Comparison of ENCODE assay signal across 20 cellular contexts in the genomic region with DNA sequence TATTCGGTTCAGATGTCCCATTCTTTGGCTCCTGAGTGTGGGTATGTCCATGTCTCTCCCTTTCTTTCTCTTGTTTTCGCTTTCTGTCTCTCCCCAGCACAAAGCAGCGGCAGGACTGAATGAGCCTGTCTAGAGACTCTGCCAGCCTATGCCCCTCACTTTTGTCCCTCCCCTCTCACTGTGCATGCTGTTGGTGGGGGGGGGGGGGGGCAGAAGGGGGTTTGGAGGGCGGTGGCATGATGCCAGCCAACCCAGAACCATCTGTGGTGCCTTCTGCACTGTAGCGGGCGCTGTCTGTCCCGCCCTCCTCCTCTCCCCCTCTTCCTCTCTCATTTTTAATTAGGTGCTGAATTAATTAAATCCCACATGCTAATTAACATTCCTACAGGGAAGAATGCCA. TPM values are rescaled to one million over a fixed set of nuclear protein-coding genes. Genes with fewer than 3 reads are reported as not detected.
"Had no signal": no experiment of that assay in that cellular context is flagged by ENCODE, and none has a peak within 500 bp of the region (broad histone marks: within the 10 kb centered on the region; RNA-seq: fewer than 3 reads in every experiment).

No MANE protein-coding gene starts in this region.

- H3K4me3 ChIP-seq: esophagus squamous epithelium, heart left ventricle, left lung, ovary, thyroid gland, uterus had no signal

- H3K27ac Mint-ChIP-seq: activated CD4-positive, alpha-beta memory T cell treated with anti-CD3 and anti-CD28 coated beads for 36 hours; activated naive CD4-positive, alpha-beta T cell treated with anti-CD3 and anti-CD28 coated beads, Interleukin-2, amount 50 U/mL, for 72 hours; memory B cell; nephron had no signal

- H3K36me3 ChIP-seq: brain microvascular endothelial cell, ovary, thyroid gland, uterus had no signal

- H3K27ac ChIP-seq: brain microvascular endothelial cell, esophagus squamous epithelium, heart left ventricle, left lung, ovary, thyroid gland, uterus had no signal

- H3K27me3 Mint-ChIP-seq: activated CD4-positive, alpha-beta memory T cell treated with anti-CD3 and anti-CD28 coated beads for 36 hours; memory B cell had no signal

- DNase-seq: activated CD4-positive, alpha-beta memory T cell treated with anti-CD3 and anti-CD28 coated beads for 36 hours; activated CD4-positive, alpha-beta T cell treated with anti-CD3 and anti-CD28 coated beads for 1 hour; activated effector memory CD4-positive, alpha-beta T cell treated with anti-CD3 and anti-CD28 coated beads, Interleukin-2, amount 50 U/mL, for 16 hours; activated T-cell treated with anti-CD3 and anti-CD28 coated beads, Interleukin-2, amount 50 U/mL, for 4 hours; amniotic stem cell; brain microvascular endothelial cell; esophagus squamous epithelium; foreskin fibroblast; heart left ventricle; left lung; ovary; stimulated activated CD4-positive, alpha-beta T cell treated with anti-CD3 and anti-CD28 coated beads, Interleukin-4, amount 100 ng/mL, for 24 hours; T-helper 9 cell; thyroid gland; uterus had no signal

- H3K4me1 ChIP-seq: esophagus squamous epithelium, heart left ventricle, left lung, thyroid gland, uterus had no signal

- ATAC-seq: activated naive CD4-positive, alpha-beta T cell treated with anti-CD3 and anti-CD28 coated beads, Interleukin-2, amount 50 U/mL, for 72 hours; activated T-cell treated with anti-CD3 and anti-CD28 coated beads, Interleukin-2, amount 50 U/mL, for 4 hours; heart left ventricle; left lung had no signal

- H3K36me3 Mint-ChIP-seq: activated naive CD4-positive, alpha-beta T cell treated with anti-CD3 and anti-CD28 coated beads, Interleukin-2, amount 50 U/mL, for 72 hours had no signal

- H3K9me3 ChIP-seq: esophagus squamous epithelium, heart left ventricle, left lung, ovary, thyroid gland, uterus had no signal

- H3K27me3 ChIP-seq: brain microvascular endothelial cell, esophagus squamous epithelium, heart left ventricle, left lung, ovary, thyroid gland, uterus had no signal

- H3K4me3 Mint-ChIP-seq: activated CD4-positive, alpha-beta memory T cell treated with anti-CD3 and anti-CD28 coated beads for 36 hours; activated T-cell treated with anti-CD3 and anti-CD28 coated beads, Interleukin-2, amount 50 U/mL, for 4 hours; memory B cell; nephron had no signal

- FAIRE-seq: islet of Langerhans had no signal

- H3K9me3 Mint-ChIP-seq: activated CD4-positive, alpha-beta memory T cell treated with anti-CD3 and anti-CD28 coated beads for 36 hours; activated naive CD4-positive, alpha-beta T cell treated with anti-CD3 and anti-CD28 coated beads, Interleukin-2, amount 50 U/mL, for 72 hours; activated T-cell treated with anti-CD3 and anti-CD28 coated beads, Interleukin-2, amount 50 U/mL, for 4 hours; memory B cell; nephron had no signal

RNA-seq across cellular contexts. Expression of a gene that starts 51.8 kb away (rescaled TPM):
- total RNA-seq: activated naive CD4-positive, alpha-beta T cell treated with anti-CD3 and anti-CD28 coated beads, Interleukin-2, amount 50 U/mL, for 72 hours; esophagus squamous epithelium; renal cortical epithelial cell had no signal
